9 cellular contexts compared by ENCODE assay signal in genomic region chr2:88892788-88893187, GRCh38.
"Had no signal": no experiment of that assay in that cellular context is flagged by ENCODE, and none has a peak within 500 bp of the region (broad histone marks: within the 10 kb centered on the region; RNA-seq: fewer than 3 reads in every experiment).

No MANE protein-coding gene starts in this region.

- DNase-seq: GM23248, GOT3, H7, HFFc6, KG1 had no signal

- H3K4me1 ChIP-seq: HAP-1 had no signal

- H3K27ac ChIP-seq: GM23248, HL-60 had no signal

- H3K4me3 Mint-ChIP-seq: HFFc6, IgD-negative memory B cell had no signal

- H3K36me3 ChIP-seq: HAP-1 had no signal

- H3K4me3 ChIP-seq: GM23248, HAP-1 had no signal

- H3K27ac Mint-ChIP-seq: HFFc6, IgD-negative memory B cell had no signal

- H3K36me3 Mint-ChIP-seq: IgD-negative memory B cell had no signal

- H3K9me3 ChIP-seq: HAP-1 had no signal

- H3K27me3 Mint-ChIP-seq: IgD-negative memory B cell had no signal

- H2AFZ ChIP-seq: GM23248 had no signal

- H3K9me3 Mint-ChIP-seq: HFFc6, IgD-negative memory B cell had no signal

- ATAC-seq: HCT116 had no signal
